In the genomic region with DNA sequence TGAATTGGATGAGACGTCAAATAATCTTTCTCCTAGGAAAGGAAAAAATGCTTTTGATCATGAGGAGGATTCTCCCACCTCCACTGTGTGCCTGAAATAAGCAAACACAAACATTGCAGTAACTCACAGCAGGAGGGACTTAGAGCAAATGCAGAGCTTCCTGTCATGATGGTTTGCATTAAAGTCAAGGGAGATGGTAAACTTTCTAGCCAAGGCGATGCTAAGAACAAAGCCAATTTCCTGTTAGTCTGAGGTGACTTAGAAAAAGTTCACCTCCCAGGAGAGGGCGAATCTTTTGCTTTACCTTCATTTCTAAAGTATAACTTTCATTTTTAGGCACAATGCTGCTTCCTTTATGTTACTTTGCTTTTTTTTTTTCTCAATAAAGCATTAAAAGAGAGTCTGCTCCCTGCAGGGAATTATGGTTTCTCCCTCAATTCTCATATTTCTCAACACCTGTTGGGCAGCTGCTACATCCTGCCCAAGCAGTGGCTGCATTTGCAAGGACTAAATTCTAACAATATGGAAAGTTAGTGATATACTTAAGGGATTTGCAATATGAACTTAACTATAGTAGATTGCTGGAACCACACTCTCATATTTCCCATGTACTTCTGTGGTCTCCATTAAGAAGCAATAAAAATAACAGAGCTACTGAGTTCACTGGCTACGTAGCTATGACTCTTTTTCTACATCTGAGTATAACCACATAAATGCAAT, we compare ENCODE assay signal across 21 cellular contexts.
DNase-seq lines count a peak whose midpoint lies in the region; ATAC-seq and FAIRE-seq lines count a peak whose summit lies in the region.
"Had no signal": no experiment of that assay in that cellular context is flagged by ENCODE, and none has a peak within 500 bp of the region (broad histone marks: within the 10 kb centered on the region; RNA-seq: fewer than 3 reads in every experiment).

No MANE protein-coding gene starts in this region.

- peaks cover 10% of the 10 kb centered on the region for H3K4me1 Mint-ChIP-seq in activated T-cell treated with anti-CD3 and anti-CD28 coated beads, Interleukin-2, amount 50 U/mL, for 72 hours (ENCODE audit: low read depth)
- peaks cover 10% of the 10 kb centered on the region for H3K4me1 Mint-ChIP-seq in activated T-helper 1 cell treated with anti-CD3 and anti-CD28 coated beads, Interleukin-12 subunit alpha, Interleukin-12 subunit beta, Interleukin-2, Interleukin-4 antibody, amounts not matched to agents 30 ng/mL and 10 ng/mL and 1 ng/mL, durations not matched to agents 14 hours and 24 hours and 36 hours (ENCODE audit: low read depth)
- H3K4me1 Mint-ChIP-seq in naive thymus-derived CD8-positive, alpha-beta T cell = peaks cover 12 to 20% (median 15%) of the 10 kb centered on the region in 4 donors
- H3K4me1 Mint-ChIP-seq: CD4-positive, CD25-positive, alpha-beta regulatory T cell; central memory CD8-positive, alpha-beta T cell had no signal

- peak overlapping the region; percentile 64 for H3K27ac Mint-ChIP-seq in activated T-cell treated with anti-CD3 and anti-CD28 coated beads, Interleukin-2, amount 50 U/mL, for 72 hours
- no peak overlapping the region for H3K27ac Mint-ChIP-seq in activated T-helper 1 cell treated with anti-CD3 and anti-CD28 coated beads, Interleukin-12 subunit alpha, Interleukin-12 subunit beta, Interleukin-2, Interleukin-4 antibody, amounts not matched to agents 30 ng/mL and 10 ng/mL and 1 ng/mL, durations not matched to agents 14 hours and 24 hours and 36 hours
- peak overlapping the region; percentile 66 to 92 (median 82) for H3K27ac Mint-ChIP-seq in naive thymus-derived CD8-positive, alpha-beta T cell
- H3K27ac Mint-ChIP-seq: CD4-positive, CD25-positive, alpha-beta regulatory T cell had no signal

- no peak for DNase-seq in activated T-cell treated with anti-CD3 and anti-CD28 coated beads, Interleukin-2, amount 50 U/mL, for 72 hours
- no peak for DNase-seq in activated T-cell treated with anti-CD3 and anti-CD28 coated beads, Interleukin-2, amount 50 U/mL, for 48 hours
- peak; percentile 51 for DNase-seq in NCI-H2171 (lab: John Stamatoyannopoulos, UW)
- peak; percentile 4 for DNase-seq in activated T-helper 1 cell treated with anti-CD3 and anti-CD28 coated beads, Interleukin-12 subunit alpha, Interleukin-12 subunit beta, Interleukin-2, Interleukin-4 antibody, amounts not matched to agents 30 ng/mL and 10 ng/mL and 1 ng/mL, durations not matched to agents 14 hours and 24 hours and 36 hours (ENCODE audit: low spot score)
- DNase-seq in naive thymus-derived CD8-positive, alpha-beta T cell = peak in 4 of 10 donors; percentile 4 to 67 (median 40)
- DNase-seq in ureter (ENCODE audit: low spot score) = no peak
- no peak for DNase-seq in RCC 7860 (ENCODE audit: low spot score)
- DNase-seq in SHP77 (lab: John Stamatoyannopoulos, UW) = no peak
- DNase-seq: DMS79; effector CD4-positive, alpha-beta T cell; esophagus squamous epithelium; NCI-H1930; NCI-H526 treated with DMSO at 0.1 percent for 48 hours; PC-9; right lobe of liver; stimulated activated CD4-positive, alpha-beta T cell treated with anti-CD3 and anti-CD28 coated beads, Interleukin-1b, Interleukin-23, amount 100 ng/mL, for 48 hours; stomach had no signal

- no peaks in the 10 kb centered on the region for H3K27me3 Mint-ChIP-seq in activated T-cell treated with anti-CD3 and anti-CD28 coated beads, Interleukin-2, amount 50 U/mL, for 72 hours (ENCODE audit: low read depth)
- H3K27me3 Mint-ChIP-seq in activated T-helper 1 cell treated with anti-CD3 and anti-CD28 coated beads, Interleukin-12 subunit alpha, Interleukin-12 subunit beta, Interleukin-2, Interleukin-4 antibody, amounts not matched to agents 30 ng/mL and 10 ng/mL and 1 ng/mL, durations not matched to agents 14 hours and 24 hours and 36 hours (ENCODE audit: insufficient read depth) = peaks cover 6% of the 10 kb centered on the region
- H3K27me3 Mint-ChIP-seq in naive thymus-derived CD8-positive, alpha-beta T cell = no peaks in the 10 kb centered on the region

- H3K4me3 Mint-ChIP-seq in activated T-cell treated with anti-CD3 and anti-CD28 coated beads, Interleukin-2, amount 50 U/mL, for 72 hours = no peak overlapping the region
- H3K4me3 Mint-ChIP-seq in activated T-helper 1 cell treated with anti-CD3 and anti-CD28 coated beads, Interleukin-12 subunit alpha, Interleukin-12 subunit beta, Interleukin-2, Interleukin-4 antibody, amounts not matched to agents 30 ng/mL and 10 ng/mL and 1 ng/mL, durations not matched to agents 14 hours and 24 hours and 36 hours = no peak overlapping the region
- peak overlapping the region in 7 of 10 donors; percentile 21 to 57 (median 54) for H3K4me3 Mint-ChIP-seq in naive thymus-derived CD8-positive, alpha-beta T cell
- H3K4me3 Mint-ChIP-seq: CD4-positive, CD25-positive, alpha-beta regulatory T cell; central memory CD8-positive, alpha-beta T cell had no signal

- no peak for ATAC-seq in activated T-cell treated with anti-CD3 and anti-CD28 coated beads, Interleukin-2, amount 50 U/mL, for 72 hours (replicated peaks in 1 of 2)
- ATAC-seq in naive thymus-derived CD8-positive, alpha-beta T cell = peak; percentile 92 to 97
- ATAC-seq: HepG2, right lobe of liver had no signal

- POLR2A ChIA-PET in naive thymus-derived CD8-positive, alpha-beta T cell (lab: Charles Lee) = interaction anchor here (1.0 kb wide), 1 partner anchor 14 kb away, joined by 3 read pairs; no protein-coding TSS in a partner anchor

- H3K36me3 Mint-ChIP-seq in activated T-cell treated with anti-CD3 and anti-CD28 coated beads, Interleukin-2, amount 50 U/mL, for 72 hours (ENCODE audit: insufficient read depth in 2 of 2) = no peaks in the 10 kb centered on the region
- H3K36me3 Mint-ChIP-seq in activated T-helper 1 cell treated with anti-CD3 and anti-CD28 coated beads, Interleukin-12 subunit alpha, Interleukin-12 subunit beta, Interleukin-2, Interleukin-4 antibody, amounts not matched to agents 30 ng/mL and 10 ng/mL and 1 ng/mL, durations not matched to agents 14 hours and 24 hours and 36 hours (ENCODE audit: low read depth) = no peaks in the 10 kb centered on the region
- H3K36me3 Mint-ChIP-seq in naive thymus-derived CD8-positive, alpha-beta T cell = peaks cover 0 to 9% (median 7%) of the 10 kb centered on the region in 3 donors
- H3K36me3 Mint-ChIP-seq: CD4-positive, CD25-positive, alpha-beta regulatory T cell had no signal

- intact Hi-C loops in activated T-helper 1 cell treated with anti-CD3 and anti-CD28 coated beads, Interleukin-12 subunit alpha, Interleukin-12 subunit beta, Interleukin-2, Interleukin-4 antibody, amounts not matched to agents 30 ng/mL and 10 ng/mL and 1 ng/mL, durations not matched to agents 14 hours and 24 hours and 36 hours (cut with micrococcal nuclease) = no loop called here

- FAIRE-seq in RCC 7860 (lab: Jason Lieb, UNC) = no peak
- FAIRE-seq: GM18507, HepG2 had no signal

- H3K9me3 Mint-ChIP-seq in activated T-cell treated with anti-CD3 and anti-CD28 coated beads, Interleukin-2, amount 50 U/mL, for 72 hours = peaks cover 3% of the 10 kb centered on the region in 2 donors
- peaks cover 4% of the 10 kb centered on the region for H3K9me3 Mint-ChIP-seq in activated T-helper 1 cell treated with anti-CD3 and anti-CD28 coated beads, Interleukin-12 subunit alpha, Interleukin-12 subunit beta, Interleukin-2, Interleukin-4 antibody, amounts not matched to agents 30 ng/mL and 10 ng/mL and 1 ng/mL, durations not matched to agents 14 hours and 24 hours and 36 hours
- H3K9me3 Mint-ChIP-seq in naive thymus-derived CD8-positive, alpha-beta T cell = peaks cover 0 to 19% (median 0%) of the 10 kb centered on the region in 9 donors

Comparison
In these comparisons a context has a peak if more than half of its experiments do, and no peak if none do; other contexts are left out.
1. ATAC-seq: peak in naive thymus-derived CD8-positive, alpha-beta T cell (2 of 2); none in activated T-cell treated with anti-CD3 and anti-CD28 coated beads, Interleukin-2, amount 50 U/mL, for 72 hours (0 of 2).
2. DNase-seq: peak in NCI-H2171 (single experiment) and activated T-helper 1 cell treated with anti-CD3 and anti-CD28 coated beads, Interleukin-12 subunit alpha, Interleukin-12 subunit beta, Interleukin-2, Interleukin-4 antibody, amounts not matched to agents 30 ng/mL and 10 ng/mL and 1 ng/mL, durations not matched to agents 14 hours and 24 hours and 36 hours (single experiment); none in activated T-cell treated with anti-CD3 and anti-CD28 coated beads, Interleukin-2, amount 50 U/mL, for 72 hours (0 of 2), activated T-cell treated with anti-CD3 and anti-CD28 coated beads, Interleukin-2, amount 50 U/mL, for 48 hours (0 of 2), ureter (single experiment), RCC 7860 (single experiment) and SHP77 (0 of 2).
3. H3K4me3 Mint-ChIP-seq: peak in naive thymus-derived CD8-positive, alpha-beta T cell (7 of 10); none in activated T-cell treated with anti-CD3 and anti-CD28 coated beads, Interleukin-2, amount 50 U/mL, for 72 hours (0 of 2) and activated T-helper 1 cell treated with anti-CD3 and anti-CD28 coated beads, Interleukin-12 subunit alpha, Interleukin-12 subunit beta, Interleukin-2, Interleukin-4 antibody, amounts not matched to agents 30 ng/mL and 10 ng/mL and 1 ng/mL, durations not matched to agents 14 hours and 24 hours and 36 hours (single experiment).